22 cellular contexts compared by ENCODE assay signal in the genomic region with DNA sequence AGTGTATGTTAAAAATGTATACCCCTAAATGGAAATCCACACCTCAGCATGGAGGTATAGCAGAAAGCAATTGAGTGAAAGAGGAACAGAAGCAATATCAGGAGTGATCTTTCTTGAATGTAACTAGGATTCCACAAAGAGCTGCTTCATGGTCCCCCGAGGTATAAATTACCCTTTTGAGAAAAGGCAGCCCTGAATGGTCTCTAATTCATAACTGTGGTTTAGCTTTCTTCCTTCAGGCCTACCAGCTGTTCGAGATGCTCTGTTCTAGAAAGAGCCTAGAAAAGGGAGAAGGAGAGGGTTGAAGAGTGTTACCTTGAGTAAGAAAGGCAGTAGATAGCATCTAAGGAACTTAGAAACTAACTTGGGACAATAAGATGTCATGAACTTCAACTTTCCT. TPM values are rescaled to one million over a fixed set of nuclear protein-coding genes. Genes with fewer than 3 reads are reported as not detected.
DNase-seq lines count a peak whose midpoint lies in the region; ATAC-seq and TF ChIP-seq lines count a peak whose summit lies in the region.
"Had no signal": no experiment of that assay in that cellular context is flagged by ENCODE, and none has a peak within 500 bp of the region (broad histone marks: within the 10 kb centered on the region; RNA-seq: fewer than 3 reads in every experiment).

No MANE protein-coding gene starts in this region.

- H3K36me3 ChIP-seq in RWPE2 (ENCODE audit: low read depth) = peaks cover 6% of the 10 kb centered on the region
- peaks cover 0 to 8% of the 10 kb centered on the region in 2 donors for H3K36me3 ChIP-seq in psoas muscle (ENCODE audit: insufficient read depth in 1 of 2, low read depth in 1 of 2)

- no peak for DNase-seq in activated T-cell treated with anti-CD3 and anti-CD28 coated beads, Interleukin-2, amount 50 U/mL, for 72 hours
- DNase-seq in activated T-cell treated with anti-CD3 and anti-CD28 coated beads, Interleukin-2, amount 50 U/mL, for 1 hour = no peak
- DNase-seq in RWPE2 (ENCODE audit: low spot score) = no peak
- DNase-seq in epithelial cell of prostate (ENCODE audit: low read depth, low spot score) = no peak
- no peak for DNase-seq in psoas muscle
- no peak for DNase-seq in NCI-H2227 (lab: John Stamatoyannopoulos, UW; ENCODE audit: unreplicated experiment)
- no peak for DNase-seq in ACHN
- DNase-seq in stimulated activated CD4-positive, alpha-beta T cell treated with anti-CD3 and anti-CD28 coated beads, Interleukin-4, amount 100 ng/mL, for 4 hours = no peak
- DNase-seq: DMS 273 treated with DMSO at 0.1 percent for 48 hours, DND-41, GM23248, Kasumi-1, MV-4-11, NCI-H1694 treated with DMSO at 0.1 percent for 48 hours, NCI-H510A, NCI-H774, OCI-M1, SHP77 treated with DMSO at 0.1 percent for 48 hours had no signal

- no peaks in the 10 kb centered on the region for H3K4me1 Mint-ChIP-seq in activated T-cell treated with anti-CD3 and anti-CD28 coated beads, Interleukin-2, amount 50 U/mL, for 72 hours (ENCODE audit: low read depth)
- H3K4me1 Mint-ChIP-seq: CD14-positive monocyte had no signal

- H3K4me3 ChIP-seq in RWPE2 (ENCODE audit: severe bottlenecking) (no peak overlapping the region), psoas muscle (no peak overlapping the region)
- H3K4me3 ChIP-seq: GM23248, HAP-1 had no signal

- no peak for ATAC-seq in activated T-cell treated with anti-CD3 and anti-CD28 coated beads, Interleukin-2, amount 50 U/mL, for 72 hours (replicated peaks in 1 of 2)
- ATAC-seq in RWPE2 (ENCODE audit: low read depth) (no peak), psoas muscle (no peak)

- WGBS in psoas muscle, 3 donors = 69 to 90% (median 78%) methylated on average over 2 of the region's 2 CpGs

- in situ Hi-C loops in ACHN (cut with HindIII; ENCODE audit: low pct_ligation_motif_present, low pct_unique_long_range_greater_than_20kb, low sequenced_read_pairs) = no loop called here

- H3K27ac Mint-ChIP-seq in activated T-cell treated with anti-CD3 and anti-CD28 coated beads, Interleukin-2, amount 50 U/mL, for 72 hours = peak overlapping the region; percentile 85

- no peaks in the 10 kb centered on the region for H3K27me3 Mint-ChIP-seq in activated T-cell treated with anti-CD3 and anti-CD28 coated beads, Interleukin-2, amount 50 U/mL, for 72 hours (ENCODE audit: low read depth)
- H3K27me3 Mint-ChIP-seq: IgD-negative memory B cell had no signal

- no peaks in the 10 kb centered on the region for H3K9me3 ChIP-seq in RWPE2 (ENCODE audit: severe bottlenecking)
- H3K9me3 ChIP-seq in psoas muscle = no peaks in the 10 kb centered on the region
- H3K9me3 ChIP-seq: HAP-1 had no signal

- H3K27me3 ChIP-seq in RWPE2 (ENCODE audit: insufficient read depth, poor library complexity, severe bottlenecking) = no peaks in the 10 kb centered on the region
- H3K27me3 ChIP-seq in psoas muscle (ENCODE audit: insufficient read depth in 3 of 3, low read length in 2 of 3) = no peaks in the 10 kb centered on the region

- no peak for TF ChIP-seq CTCF in RWPE2 (IDR thresholded peaks at IDR 0.05; ENCODE audit: poor library complexity, severe bottlenecking)
- no peak for TF ChIP-seq CTCF in psoas muscle (IDR thresholded peaks at IDR 0.05)

- intact Hi-C loops in psoas muscle (cut with DNase I) = loop anchor here in 1 of 2 donors (5.0 kb wide), 1 partner anchor 41 kb away; no protein-coding TSS in a partner anchor

- H3K36me3 Mint-ChIP-seq in activated T-cell treated with anti-CD3 and anti-CD28 coated beads, Interleukin-2, amount 50 U/mL, for 72 hours (ENCODE audit: insufficient read depth in 2 of 2) = peaks cover 5 to 9% of the 10 kb centered on the region in 2 donors

- no peaks in the 10 kb centered on the region for H3K9me3 Mint-ChIP-seq in activated T-cell treated with anti-CD3 and anti-CD28 coated beads, Interleukin-2, amount 50 U/mL, for 72 hours
- H3K9me3 Mint-ChIP-seq: IgD-negative memory B cell had no signal

- no peak overlapping the region for H3K4me3 Mint-ChIP-seq in activated T-cell treated with anti-CD3 and anti-CD28 coated beads, Interleukin-2, amount 50 U/mL, for 72 hours
- H3K4me3 Mint-ChIP-seq: CD14-positive monocyte, IgD-negative memory B cell had no signal

- H3K4me1 ChIP-seq in RWPE2 (ENCODE audit: insufficient read depth, poor library complexity, severe bottlenecking) (peaks cover 39% of the 10 kb centered on the region), psoas muscle (peaks cover 31% of the 10 kb centered on the region)
- H3K4me1 ChIP-seq: HAP-1 had no signal

- H3K27ac ChIP-seq in RWPE2 (ENCODE audit: poor library complexity, severe bottlenecking) (peak overlapping the region; percentile 89), epithelial cell of prostate (peak overlapping the region; percentile 83), psoas muscle (peak overlapping the region; percentile 46)
- H3K27ac ChIP-seq: 22Rv1, GM23248 had no signal

RNA-seq across cellular contexts. Expression of gene CSRNP2, which starts 42.9 kb away (rescaled TPM):
- 10 to 100 TPM; 30.6 to 33.4 TPM for total RNA-seq in activated T-cell treated with anti-CD3 and anti-CD28 coated beads, Interleukin-2, amount 50 U/mL, for 72 hours
- total RNA-seq in psoas muscle = 10 to 100 TPM; 17.8 to 26.6 (median 18.5) TPM
- 10 to 100 TPM in 2 of 3 donors, 1 to 10 TPM in 1; 9.2 to 50.5 (median 11.9) TPM for polyA plus RNA-seq in psoas muscle

RNA-seq across cellular contexts. Expression of gene TFCP2, which starts 46.6 kb away (rescaled TPM):
- 10 to 100 TPM; 36.9 to 49.2 TPM for total RNA-seq in activated T-cell treated with anti-CD3 and anti-CD28 coated beads, Interleukin-2, amount 50 U/mL, for 72 hours
- 10 to 100 TPM; 15.7 to 24.6 (median 21.2) TPM for total RNA-seq in psoas muscle
- polyA plus RNA-seq in psoas muscle = 10 to 100 TPM in 2 of 3 donors, 1 to 10 TPM in 1; 7.8 to 16.4 (median 15.1) TPM
